ENCODE assay signal across 8 cellular contexts in genomic region chr2:1750935-1751767, GRCh38. TPM values are rescaled to one million over a fixed set of nuclear protein-coding genes. Genes with fewer than 3 reads are reported as not detected.
DNase-seq lines count a peak whose midpoint lies in the region; ATAC-seq, FAIRE-seq and TF ChIP-seq lines count a peak whose summit lies in the region.

No MANE protein-coding gene starts in this region.

- WGBS in pancreas, 2 donors: 27 to 29% methylated on average over 24 of the region's 24 CpGs

- H3K27me3 Mint-ChIP-seq in activated T-cell treated with anti-CD3 and anti-CD28 coated beads, Interleukin-2, amount 50 U/mL, for 24 hours: peaks cover 38% of the 10 kb centered on the region

- intact Hi-C loops in pancreas (cut with DNase I): no loop called here

- ATAC-seq in HG03354 (IDR thresholded peaks at IDR 0.05; ENCODE audit: poor library complexity, severe bottlenecking, unreplicated experiment): peak; percentile 74
- ATAC-seq in pancreas: peak; percentile 69 to 96 (median 90)
- no peak for ATAC-seq in HG03460 (IDR thresholded peaks at IDR 0.05; ENCODE audit: unreplicated experiment)
- no peak for ATAC-seq in GM21576 (IDR thresholded peaks at IDR 0.05; ENCODE audit: unreplicated experiment)

- H3K4me1 Mint-ChIP-seq in activated T-cell treated with anti-CD3 and anti-CD28 coated beads, Interleukin-2, amount 50 U/mL, for 24 hours (ENCODE audit: low read depth): peaks cover 6% of the 10 kb centered on the region

- no peaks in the 10 kb centered on the region for H3K9me3 ChIP-seq in pancreas

- peak; percentile 66 to 77 (median 76) for TF ChIP-seq CTCF in pancreas (IDR thresholded peaks at IDR 0.05)

- H3K36me3 ChIP-seq in pancreas: no peaks in the 10 kb centered on the region

- H3K27ac Mint-ChIP-seq in activated T-cell treated with anti-CD3 and anti-CD28 coated beads, Interleukin-2, amount 50 U/mL, for 24 hours: no peak overlapping the region

- no peak overlapping the region for H3K27ac ChIP-seq in pancreas

- H3K4me3 ChIP-seq in pancreas: no peak overlapping the region

- H3K27me3 ChIP-seq in pancreas: no peaks in the 10 kb centered on the region

- no peaks in the 10 kb centered on the region for H3K4me1 ChIP-seq in pancreas

- H3K9me3 Mint-ChIP-seq in activated T-cell treated with anti-CD3 and anti-CD28 coated beads, Interleukin-2, amount 50 U/mL, for 24 hours: no peaks in the 10 kb centered on the region

- no peaks in the 10 kb centered on the region for H3K36me3 Mint-ChIP-seq in activated T-cell treated with anti-CD3 and anti-CD28 coated beads, Interleukin-2, amount 50 U/mL, for 24 hours (ENCODE audit: low read depth)

- peak; percentile 52 for DNase-seq in GM04504 (ENCODE audit: low read depth)
- peak; percentile 61 for DNase-seq in NCI-H69 (lab: John Stamatoyannopoulos, UW)
- peak; percentile 61 for DNase-seq in activated T-cell treated with anti-CD3 and anti-CD28 coated beads, Interleukin-2, amount 50 U/mL, for 24 hours
- DNase-seq in foreskin melanocyte: peak; percentile 64
- peak; percentile 28 to 85 (median 65) for DNase-seq in pancreas

- FAIRE-seq in pancreas (lab: Jason Lieb, UNC): no peak

- H3K4me3 Mint-ChIP-seq in activated T-cell treated with anti-CD3 and anti-CD28 coated beads, Interleukin-2, amount 50 U/mL, for 24 hours: no peak overlapping the region

RNA-seq across cellular contexts. Expression of gene PXDN, which starts 6.8 kb away (rescaled TPM):
- 10 to 100 TPM in 1 of 6 donors, 1 to 10 TPM in 5; 2.0 to 21.1 (median 4.6) TPM for total RNA-seq in pancreas
- 1 to 10 TPM; 2.6 to 4.7 TPM for polyA plus RNA-seq in pancreas

Comparison
In these comparisons a context has a peak if more than half of its experiments do, and no peak if none do; other contexts are left out.
1. ATAC-seq: peak in HG03354 (single experiment) and pancreas (4 of 4); none in HG03460 (single experiment) and GM21576 (single experiment).
2. Peak in every context shown above with its lines, with median percentiles within 50 percentile points of each other: DNase-seq.